ENCODE assay signal across 7 cellular contexts in genomic region chr1:230169454-230170152, GRCh38.
DNase-seq lines count a peak whose midpoint lies in the region; ATAC-seq and TF ChIP-seq lines count a peak whose summit lies in the region.

No MANE protein-coding gene starts in this region.

- H3K27me3 ChIP-seq in gastroesophageal sphincter = no peaks in the 10 kb centered on the region

- H3K4me3 Mint-ChIP-seq in stimulated activated naive B cell treated with anti-CD40 and anti-IgM and Interleukin-4, amounts not matched to agents 10 μg/mL and 1 μg/mL and 100 μg/mL, for 72 hours = peak overlapping the region; percentile 17 to 22

- peak overlapping the region in 1 of 2 donors; percentile 20 for H3K4me3 ChIP-seq in gastroesophageal sphincter

- 62 to 72% methylated on average over 6 to 8 of the region's 8 CpGs for WGBS in gastroesophageal sphincter (ENCODE audit: low coverage in 1 of 2), 2 donors

- TF ChIP-seq EP300 in gastroesophageal sphincter (IDR thresholded peaks at IDR 0.05) = no peak

- no peak for TF ChIP-seq POLR2A in gastroesophageal sphincter (IDR thresholded peaks at IDR 0.05)

- H3K36me3 ChIP-seq in KOPT-K1 (ENCODE audit: insufficient read depth, low read length) = peaks cover 10% of the 10 kb centered on the region; the same call in 1 of the 2 replicates
- H3K36me3 ChIP-seq in gastroesophageal sphincter = no peaks in the 10 kb centered on the region

- peak overlapping the region; percentile 83 for H3K27ac Mint-ChIP-seq in stimulated activated naive B cell treated with anti-CD40 and anti-IgM and Interleukin-4, amounts not matched to agents 10 μg/mL and 1 μg/mL and 100 μg/mL, for 72 hours

- H3K27me3 Mint-ChIP-seq in stimulated activated naive B cell treated with anti-CD40 and anti-IgM and Interleukin-4, amounts not matched to agents 10 μg/mL and 1 μg/mL and 100 μg/mL, for 72 hours = no peaks in the 10 kb centered on the region

- H3K27ac ChIP-seq in KOPT-K1 (ENCODE audit: low read depth, low read length, poor library complexity, severe bottlenecking) (peak overlapping the region; percentile 69), gastroesophageal sphincter (peak overlapping the region in 2 of 4 donors; percentile 48 to 61)

- TF ChIP-seq CTCF in gastroesophageal sphincter (IDR thresholded peaks at IDR 0.05) = no peak

- H3K4me1 Mint-ChIP-seq in stimulated activated naive B cell treated with anti-CD40 and anti-IgM and Interleukin-4, amounts not matched to agents 10 μg/mL and 1 μg/mL and 100 μg/mL, for 72 hours = peaks cover 55 to 78% of the 10 kb centered on the region in 2 donors

- H3K9me3 Mint-ChIP-seq in stimulated activated naive B cell treated with anti-CD40 and anti-IgM and Interleukin-4, amounts not matched to agents 10 μg/mL and 1 μg/mL and 100 μg/mL, for 72 hours = no peaks in the 10 kb centered on the region

- peaks cover 0 to 76% (median 0%) of the 10 kb centered on the region in 3 donors for H3K4me1 ChIP-seq in gastroesophageal sphincter

- no peaks in the 10 kb centered on the region for H3K9me3 ChIP-seq in KOPT-K1 (ENCODE audit: insufficient read depth, low read length, poor library complexity, severe bottlenecking)
- H3K9me3 ChIP-seq in gastroesophageal sphincter = no peaks in the 10 kb centered on the region

- DNase-seq in stimulated activated naive B cell treated with anti-CD40 and anti-IgM and Interleukin-4, amounts not matched to agents 10 μg/mL and 1 μg/mL and 100 μg/mL, for 72 hours = no peak
- DNase-seq in AG20443 (ENCODE audit: low spot score) (no peak), GOT3 (lab: John Stamatoyannopoulos, UW) (no peak)

- peaks cover 6 to 13% of the 10 kb centered on the region in 2 donors for H3K36me3 Mint-ChIP-seq in stimulated activated naive B cell treated with anti-CD40 and anti-IgM and Interleukin-4, amounts not matched to agents 10 μg/mL and 1 μg/mL and 100 μg/mL, for 72 hours

- peak; percentile 58 for ATAC-seq in GM21447 (IDR thresholded peaks at IDR 0.05; ENCODE audit: unreplicated experiment)
- ATAC-seq in gastroesophageal sphincter = peak; percentile 28
- peak; percentile 63 to 75 for ATAC-seq in stimulated activated naive B cell treated with anti-CD40 and anti-IgM and Interleukin-4, amounts not matched to agents 10 μg/mL and 1 μg/mL and 100 μg/mL, for 72 hours (replicated peaks)
- ATAC-seq in HG02571 (IDR thresholded peaks at IDR 0.05; ENCODE audit: unreplicated experiment) = no peak
